14 cellular contexts compared by ENCODE assay signal in the genomic region with DNA sequence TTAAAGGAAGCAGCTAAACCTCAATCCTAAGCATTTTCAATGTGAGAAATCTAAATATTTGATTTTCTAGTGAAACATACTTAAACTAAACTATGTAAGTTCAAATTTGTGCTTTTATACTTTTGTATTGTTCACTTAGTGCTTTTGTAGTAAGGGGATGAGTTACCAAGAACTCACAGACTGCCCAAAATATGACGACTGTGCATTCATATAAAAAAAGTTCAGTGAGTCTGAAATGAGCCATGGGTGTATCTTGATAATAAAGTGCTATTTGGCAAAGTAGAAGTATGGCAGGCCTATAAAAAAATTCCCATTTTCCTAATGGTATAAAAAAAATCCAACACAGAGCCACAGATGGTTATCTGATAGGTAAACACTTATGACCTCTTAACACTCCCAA.
DNase-seq lines count a peak whose midpoint lies in the region; ATAC-seq and TF ChIP-seq lines count a peak whose summit lies in the region.
"Had no signal": no experiment of that assay in that cellular context is flagged by ENCODE, and none has a peak within 500 bp of the region (broad histone marks: within the 10 kb centered on the region; RNA-seq: fewer than 3 reads in every experiment).

No MANE protein-coding gene starts in this region.

- H3K4me1 Mint-ChIP-seq in activated T-cell treated with anti-CD3 and anti-CD28 coated beads, Interleukin-2, amount 50 U/mL, for 24 hours (ENCODE audit: low read depth): peaks cover 13% of the 10 kb centered on the region
- H3K4me1 Mint-ChIP-seq in HFFc6 (ENCODE audit: low read depth) (peaks cover 32% of the 10 kb centered on the region), endothelial cell (ENCODE audit: unreplicated experiment) (peaks cover 63% of the 10 kb centered on the region)
- peaks cover 24% of the 10 kb centered on the region for H3K4me1 Mint-ChIP-seq in activated T-helper 2 cell treated with anti-CD3 and anti-CD28 coated beads, Interferon-gamma antibody, Interleukin-2, Interleukin-4, amounts not matched to agents 10 μg/mL and 5 μg/mL and 100 μg/mL, durations not matched to agents 14 hours and 24 hours and 36 hours (ENCODE audit: low read depth)
- H3K4me1 Mint-ChIP-seq: B cell, H9 had no signal

- no peak for DNase-seq in activated T-cell treated with anti-CD3 and anti-CD28 coated beads, Interleukin-2, amount 50 U/mL, for 24 hours
- DNase-seq in activated T-cell treated with anti-CD3 and anti-CD28 coated beads for 4 hours (no peak), HFFc6 (no peak), endothelial cell (ENCODE audit: low spot score) (no peak)
- DNase-seq in activated T-helper 2 cell treated with anti-CD3 and anti-CD28 coated beads, Interferon-gamma antibody, Interleukin-2, Interleukin-4, amounts not matched to agents 10 μg/mL and 5 μg/mL and 100 μg/mL, durations not matched to agents 14 hours and 24 hours and 36 hours (ENCODE audit: low spot score): no peak
- DNase-seq in activated CD4-positive, alpha-beta T cell treated with anti-CD3 and anti-CD28 coated beads for 4 hours: no peak
- no peak for DNase-seq in stimulated activated CD4-positive, alpha-beta T cell treated with anti-CD3 and anti-CD28 coated beads, Interleukin-4, amount 100 ng/mL, for 4 hours
- DNase-seq: 8988T; CD8-positive, alpha-beta T cell; COR-L47; H9 had no signal

- H3K9me3 Mint-ChIP-seq in activated T-cell treated with anti-CD3 and anti-CD28 coated beads, Interleukin-2, amount 50 U/mL, for 24 hours: no peaks in the 10 kb centered on the region
- no peaks in the 10 kb centered on the region for H3K9me3 Mint-ChIP-seq in HFFc6
- H3K9me3 Mint-ChIP-seq in activated T-helper 2 cell treated with anti-CD3 and anti-CD28 coated beads, Interferon-gamma antibody, Interleukin-2, Interleukin-4, amounts not matched to agents 10 μg/mL and 5 μg/mL and 100 μg/mL, durations not matched to agents 14 hours and 24 hours and 36 hours: no peaks in the 10 kb centered on the region
- no peaks in the 10 kb centered on the region for H3K9me3 Mint-ChIP-seq in endothelial cell (ENCODE audit: unreplicated experiment)
- H3K9me3 Mint-ChIP-seq: CD8-positive, alpha-beta T cell; H9; IgD-negative memory B cell had no signal

- no peak overlapping the region for H3K4me3 Mint-ChIP-seq in activated T-cell treated with anti-CD3 and anti-CD28 coated beads, Interleukin-2, amount 50 U/mL, for 24 hours
- no peak overlapping the region for H3K4me3 Mint-ChIP-seq in HFFc6
- no peak overlapping the region for H3K4me3 Mint-ChIP-seq in activated T-helper 2 cell treated with anti-CD3 and anti-CD28 coated beads, Interferon-gamma antibody, Interleukin-2, Interleukin-4, amounts not matched to agents 10 μg/mL and 5 μg/mL and 100 μg/mL, durations not matched to agents 14 hours and 24 hours and 36 hours (ENCODE audit: low read depth)
- peak overlapping the region; percentile 22 for H3K4me3 Mint-ChIP-seq in endothelial cell (ENCODE audit: unreplicated experiment)
- H3K4me3 Mint-ChIP-seq: B cell; CD8-positive, alpha-beta T cell; H9; IgD-negative memory B cell had no signal

- no peak for ATAC-seq in HG03457 (IDR thresholded peaks at IDR 0.05; ENCODE audit: unreplicated experiment)
- ATAC-seq: CD8-positive, alpha-beta T cell had no signal

- H3K27ac Mint-ChIP-seq in activated T-cell treated with anti-CD3 and anti-CD28 coated beads, Interleukin-2, amount 50 U/mL, for 24 hours: peak overlapping the region; percentile 22
- H3K27ac Mint-ChIP-seq in HFFc6: peak overlapping the region; percentile 27; the same call in 1 of the 2 replicates
- H3K27ac Mint-ChIP-seq in activated T-helper 2 cell treated with anti-CD3 and anti-CD28 coated beads, Interferon-gamma antibody, Interleukin-2, Interleukin-4, amounts not matched to agents 10 μg/mL and 5 μg/mL and 100 μg/mL, durations not matched to agents 14 hours and 24 hours and 36 hours: peak overlapping the region; percentile 15
- peak overlapping the region; percentile 59 for H3K27ac Mint-ChIP-seq in endothelial cell (ENCODE audit: unreplicated experiment)
- H3K27ac Mint-ChIP-seq: B cell; CD8-positive, alpha-beta T cell; H9; IgD-negative memory B cell had no signal

- intact Hi-C loops in activated T-helper 2 cell treated with anti-CD3 and anti-CD28 coated beads, Interferon-gamma antibody, Interleukin-2, Interleukin-4, amounts not matched to agents 10 μg/mL and 5 μg/mL and 100 μg/mL, durations not matched to agents 14 hours and 24 hours and 36 hours (cut with micrococcal nuclease): loop anchor here (10.0 kb wide), 1 partner anchor 282 kb away; no protein-coding TSS in a partner anchor

- H3K36me3 Mint-ChIP-seq in activated T-cell treated with anti-CD3 and anti-CD28 coated beads, Interleukin-2, amount 50 U/mL, for 24 hours (ENCODE audit: low read depth): peaks cover 95% of the 10 kb centered on the region
- peaks cover 38% of the 10 kb centered on the region for H3K36me3 Mint-ChIP-seq in HFFc6 (ENCODE audit: low read depth)
- peaks cover 67% of the 10 kb centered on the region for H3K36me3 Mint-ChIP-seq in activated T-helper 2 cell treated with anti-CD3 and anti-CD28 coated beads, Interferon-gamma antibody, Interleukin-2, Interleukin-4, amounts not matched to agents 10 μg/mL and 5 μg/mL and 100 μg/mL, durations not matched to agents 14 hours and 24 hours and 36 hours (ENCODE audit: low read depth)
- peaks cover 56% of the 10 kb centered on the region for H3K36me3 Mint-ChIP-seq in endothelial cell (ENCODE audit: low read depth, unreplicated experiment)
- H3K36me3 Mint-ChIP-seq: IgD-negative memory B cell had no signal

- TF ChIP-seq CTCF in HFFc6 (IDR thresholded peaks at IDR 0.05): no peak
- no peak for TF ChIP-seq CTCF in endothelial cell (IDR thresholded peaks at IDR 0.05; ENCODE audit: unreplicated experiment)

- no peaks in the 10 kb centered on the region for H3K27me3 Mint-ChIP-seq in activated T-cell treated with anti-CD3 and anti-CD28 coated beads, Interleukin-2, amount 50 U/mL, for 24 hours
- peaks cover 3% of the 10 kb centered on the region for H3K27me3 Mint-ChIP-seq in HFFc6 (ENCODE audit: insufficient read depth)
- no peaks in the 10 kb centered on the region for H3K27me3 Mint-ChIP-seq in activated T-helper 2 cell treated with anti-CD3 and anti-CD28 coated beads, Interferon-gamma antibody, Interleukin-2, Interleukin-4, amounts not matched to agents 10 μg/mL and 5 μg/mL and 100 μg/mL, durations not matched to agents 14 hours and 24 hours and 36 hours (ENCODE audit: low read depth)
- peaks cover 3% of the 10 kb centered on the region for H3K27me3 Mint-ChIP-seq in endothelial cell (ENCODE audit: unreplicated experiment)
- H3K27me3 Mint-ChIP-seq: B cell, IgD-negative memory B cell had no signal
